ENCODE assay signal across 8 cellular contexts in genomic region chr2:64019975-64020281, GRCh38. TPM values are rescaled to one million over a fixed set of nuclear protein-coding genes. Genes with fewer than 3 reads are reported as not detected.
DNase-seq lines count a peak whose midpoint lies in the region; ATAC-seq and TF ChIP-seq lines count a peak whose summit lies in the region.

No MANE protein-coding gene starts in this region.

- H3K36me3 ChIP-seq in thyroid gland: no peaks in the 10 kb centered on the region

- no peak for TF ChIP-seq POLR2A in thyroid gland (IDR thresholded peaks at IDR 0.05)

- H3K4me3 ChIP-seq in thyroid gland (replicated peaks in 1 of 3): peak overlapping the region in 1 of 3 donors; percentile 53

- CTCF ChIA-PET in activated CD8-positive, alpha-beta memory T cell treated with anti-CD3 and anti-CD28 coated beads, Interleukin-2, amount 10 ng/mL, durations not matched to agents 7 days and 5 days (lab: Charles Lee): interaction anchor here (5.0 kb wide), 1 partner anchor 14 kb away, joined by 36 read pairs; no protein-coding TSS in a partner anchor

- H3K27me3 ChIP-seq in thyroid gland: no peaks in the 10 kb centered on the region

- H3K27me3 Mint-ChIP-seq in activated CD8-positive, alpha-beta memory T cell treated with anti-CD3 and anti-CD28 coated beads, Interleukin-2, amount 10 ng/mL, durations not matched to agents 7 days and 5 days: no peaks in the 10 kb centered on the region
- no peaks in the 10 kb centered on the region for H3K27me3 Mint-ChIP-seq in activated T-helper 1 cell treated with anti-CD3 and anti-CD28 coated beads, Interleukin-12 subunit alpha, Interleukin-12 subunit beta, Interleukin-2, Interleukin-4 antibody, amounts not matched to agents 30 ng/mL and 10 ng/mL and 1 ng/mL, durations not matched to agents 14 hours and 24 hours and 36 hours (ENCODE audit: insufficient read depth)

- H3K4me3 Mint-ChIP-seq in activated CD8-positive, alpha-beta memory T cell treated with anti-CD3 and anti-CD28 coated beads, Interleukin-2, amount 10 ng/mL, durations not matched to agents 7 days and 5 days: peak overlapping the region; percentile 96
- peak overlapping the region; percentile 86 for H3K4me3 Mint-ChIP-seq in activated T-helper 1 cell treated with anti-CD3 and anti-CD28 coated beads, Interleukin-12 subunit alpha, Interleukin-12 subunit beta, Interleukin-2, Interleukin-4 antibody, amounts not matched to agents 30 ng/mL and 10 ng/mL and 1 ng/mL, durations not matched to agents 14 hours and 24 hours and 36 hours

- peaks cover 35% of the 10 kb centered on the region for H3K4me1 Mint-ChIP-seq in activated CD8-positive, alpha-beta memory T cell treated with anti-CD3 and anti-CD28 coated beads, Interleukin-2, amount 10 ng/mL, durations not matched to agents 7 days and 5 days
- H3K4me1 Mint-ChIP-seq in activated T-helper 1 cell treated with anti-CD3 and anti-CD28 coated beads, Interleukin-12 subunit alpha, Interleukin-12 subunit beta, Interleukin-2, Interleukin-4 antibody, amounts not matched to agents 30 ng/mL and 10 ng/mL and 1 ng/mL, durations not matched to agents 14 hours and 24 hours and 36 hours (ENCODE audit: low read depth): peaks cover 43% of the 10 kb centered on the region

- no peaks in the 10 kb centered on the region for H3K9me3 Mint-ChIP-seq in activated CD8-positive, alpha-beta memory T cell treated with anti-CD3 and anti-CD28 coated beads, Interleukin-2, amount 10 ng/mL, durations not matched to agents 7 days and 5 days (ENCODE audit: low read depth)
- H3K9me3 Mint-ChIP-seq in activated T-helper 1 cell treated with anti-CD3 and anti-CD28 coated beads, Interleukin-12 subunit alpha, Interleukin-12 subunit beta, Interleukin-2, Interleukin-4 antibody, amounts not matched to agents 30 ng/mL and 10 ng/mL and 1 ng/mL, durations not matched to agents 14 hours and 24 hours and 36 hours: no peaks in the 10 kb centered on the region

- H3K9me3 ChIP-seq in thyroid gland: no peaks in the 10 kb centered on the region

- H3K27ac ChIP-seq in thyroid gland: peak overlapping the region; percentile 96 to 97 (median 96)

- intact Hi-C loops in activated T-helper 1 cell treated with anti-CD3 and anti-CD28 coated beads, Interleukin-12 subunit alpha, Interleukin-12 subunit beta, Interleukin-2, Interleukin-4 antibody, amounts not matched to agents 30 ng/mL and 10 ng/mL and 1 ng/mL, durations not matched to agents 14 hours and 24 hours and 36 hours (cut with micrococcal nuclease): loop anchor here (1.0 to 10.0 kb wide), 7 partner anchors 15 to 1035 kb away; partner anchors contain the start of genes CEP68 and UGP2
- intact Hi-C loops in left colon (cut with DNase I, micrococcal nuclease) (no loop called here), thyroid gland (cut with DNase I) (no loop called here)

- no peak for TF ChIP-seq CTCF in thyroid gland (IDR thresholded peaks at IDR 0.05)

- no peak for DNase-seq in activated CD8-positive, alpha-beta memory T cell treated with anti-CD3 and anti-CD28 coated beads, Interleukin-2, amount 10 ng/mL, durations not matched to agents 7 days and 5 days
- DNase-seq in activated CD8-positive, alpha-beta memory T cell treated with anti-CD3 and anti-CD28 coated beads for 24 hours: no peak
- DNase-seq in activated T-helper 1 cell treated with anti-CD3 and anti-CD28 coated beads, Interleukin-12 subunit alpha, Interleukin-12 subunit beta, Interleukin-2, Interleukin-4 antibody, amounts not matched to agents 30 ng/mL and 10 ng/mL and 1 ng/mL, durations not matched to agents 14 hours and 24 hours and 36 hours (ENCODE audit: low spot score): no peak
- DNase-seq in left colon (no peak), thyroid gland (no peak), T-helper 9 cell (no peak)
- DNase-seq in central memory CD4-positive, alpha-beta T cell: no peak
- DNase-seq in stimulated activated CD4-positive, alpha-beta T cell treated with anti-CD3 and anti-CD28 coated beads, Interleukin-12 subunit alpha, Interleukin-12 subunit beta, amount 100 ng/mL, for 4 hours: no peak

- no peak for ATAC-seq in activated CD8-positive, alpha-beta memory T cell treated with anti-CD3 and anti-CD28 coated beads, Interleukin-2, amount 10 ng/mL, durations not matched to agents 7 days and 5 days
- ATAC-seq in left colon: peak; percentile 13

- peak overlapping the region; percentile 96 for H3K27ac Mint-ChIP-seq in activated CD8-positive, alpha-beta memory T cell treated with anti-CD3 and anti-CD28 coated beads, Interleukin-2, amount 10 ng/mL, durations not matched to agents 7 days and 5 days
- peak overlapping the region; percentile 97 for H3K27ac Mint-ChIP-seq in activated T-helper 1 cell treated with anti-CD3 and anti-CD28 coated beads, Interleukin-12 subunit alpha, Interleukin-12 subunit beta, Interleukin-2, Interleukin-4 antibody, amounts not matched to agents 30 ng/mL and 10 ng/mL and 1 ng/mL, durations not matched to agents 14 hours and 24 hours and 36 hours

- peaks cover 10% of the 10 kb centered on the region for H3K36me3 Mint-ChIP-seq in activated CD8-positive, alpha-beta memory T cell treated with anti-CD3 and anti-CD28 coated beads, Interleukin-2, amount 10 ng/mL, durations not matched to agents 7 days and 5 days
- H3K36me3 Mint-ChIP-seq in activated T-helper 1 cell treated with anti-CD3 and anti-CD28 coated beads, Interleukin-12 subunit alpha, Interleukin-12 subunit beta, Interleukin-2, Interleukin-4 antibody, amounts not matched to agents 30 ng/mL and 10 ng/mL and 1 ng/mL, durations not matched to agents 14 hours and 24 hours and 36 hours (ENCODE audit: low read depth): peaks cover 13% of the 10 kb centered on the region

- H3K4me1 ChIP-seq in thyroid gland: peaks cover 7 to 18% of the 10 kb centered on the region in 2 donors

RNA-seq across cellular contexts. Expression of gene VPS54, which starts 0.7 kb away (rescaled TPM):
- 10 to 100 TPM; 17.4 to 18.2 TPM for total RNA-seq in activated CD8-positive, alpha-beta memory T cell treated with anti-CD3 and anti-CD28 coated beads, Interleukin-2, amount 10 ng/mL, durations not matched to agents 7 days and 5 days
- total RNA-seq in activated T-helper 1 cell treated with anti-CD3 and anti-CD28 coated beads, Interleukin-12 subunit alpha, Interleukin-12 subunit beta, Interleukin-2, Interleukin-4 antibody, amounts not matched to agents 30 ng/mL and 10 ng/mL and 1 ng/mL, durations not matched to agents 14 hours and 24 hours and 36 hours: 14.9 and 15.4 TPM in 2 replicates
- total RNA-seq in left colon: 10 to 100 TPM; 20.9 to 21.2 TPM
- 10 to 100 TPM; 34.4 to 40.8 (median 35.9) TPM for total RNA-seq in thyroid gland
